8 cellular contexts compared by ENCODE assay signal in the genomic region with DNA sequence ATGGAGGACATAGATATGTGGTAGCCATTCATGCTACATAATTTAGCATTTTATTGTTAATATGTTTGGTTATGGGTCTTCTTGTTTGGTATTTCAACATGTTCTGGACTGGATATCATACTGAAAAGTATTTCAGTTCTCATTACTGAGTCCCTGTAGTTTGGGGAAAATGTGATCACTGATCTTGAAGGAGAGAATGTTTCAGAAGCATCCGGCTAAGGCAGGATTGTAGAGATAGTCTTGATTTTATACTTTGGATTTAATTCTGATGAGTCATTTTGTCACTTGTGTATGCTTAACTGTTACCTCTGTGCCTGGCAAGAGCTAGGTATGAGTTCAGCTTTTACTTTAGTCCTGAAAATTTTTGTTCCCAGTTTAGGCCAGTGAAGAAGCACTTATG. TPM values are rescaled to one million over a fixed set of nuclear protein-coding genes. Genes with fewer than 3 reads are reported as not detected.
DNase-seq lines count a peak whose midpoint lies in the region; FAIRE-seq and TF ChIP-seq lines count a peak whose summit lies in the region.

No MANE protein-coding gene starts in this region.

- TF ChIP-seq CTCF in 22Rv1 (IDR thresholded peaks at IDR 0.05): no peak
- no peak for TF ChIP-seq CTCF in bronchial epithelial cell (IDR thresholded peaks at IDR 0.05; ENCODE audit: insufficient read depth, low read length, severe bottlenecking)

- DNase-seq in Karpas-422 (no peak), bronchial epithelial cell (ENCODE audit: low read depth) (peak; percentile 45), NCI-H2107 treated with DMSO at 0.1 percent for 48 hours (lab: John Stamatoyannopoulos, UW; ENCODE audit: unreplicated experiment) (no peak), NCI-H2227 (lab: John Stamatoyannopoulos, UW; ENCODE audit: unreplicated experiment) (no peak)
- DNase-seq in activated effector memory CD4-positive, alpha-beta T cell treated with Interleukin-2 at 50 U/mL for 16 hours: no peak
- no peak for DNase-seq in activated CD4-positive, alpha-beta T cell treated with anti-CD3 and anti-CD28 coated beads for 48 hours

- no peak overlapping the region for H3K4me3 ChIP-seq in Karpas-422 (ENCODE audit: low read length)
- H3K4me3 ChIP-seq in bronchial epithelial cell (ENCODE audit: low read depth, low read length): peak overlapping the region; percentile 14
- H3K4me3 ChIP-seq in muscle layer of duodenum (ENCODE audit: low read depth in 1 of 2, low read length in 2 of 2): peak overlapping the region; percentile 27 to 34

- H3K36me3 ChIP-seq in Karpas-422 (ENCODE audit: insufficient read depth, low read length): no peaks in the 10 kb centered on the region; the same call in 1 of the 2 replicates
- H3K36me3 ChIP-seq in bronchial epithelial cell (ENCODE audit: control insufficient read depth, insufficient read depth, low read length): peaks cover 5% of the 10 kb centered on the region
- peaks cover 0 to 26% of the 10 kb centered on the region in 2 donors for H3K36me3 ChIP-seq in muscle layer of duodenum (ENCODE audit: control insufficient read depth in 1 of 2, insufficient read depth in 2 of 2, low read length in 2 of 2)

- H4K20me1 ChIP-seq in Karpas-422 (ENCODE audit: insufficient read depth, low read depth, low read length): peaks cover 5% of the 10 kb centered on the region; the same call in 1 of the 2 replicates

- H3K9me3 ChIP-seq in Karpas-422 (ENCODE audit: low read length) (no peaks in the 10 kb centered on the region), muscle layer of duodenum (ENCODE audit: control insufficient read depth in 1 of 2, low read length in 2 of 2) (no peaks in the 10 kb centered on the region)

- peak overlapping the region; percentile 83 for H3K4me2 ChIP-seq in Karpas-422 (ENCODE audit: low read depth, low read length, poor library complexity, severe bottlenecking)

- H2AFZ ChIP-seq in Karpas-422 (ENCODE audit: low read length): no peak overlapping the region

- peaks cover 85% of the 10 kb centered on the region for H3K79me2 ChIP-seq in Karpas-422 (ENCODE audit: low read length)

- FAIRE-seq in bronchial epithelial cell (lab: Jason Lieb, UNC): no peak

- H3K9me2 ChIP-seq in Karpas-422 (replicated peaks; ENCODE audit: insufficient read depth, low read length): no peaks in the 10 kb centered on the region

- H3K27me3 ChIP-seq in Karpas-422 (ENCODE audit: low read length): no peaks in the 10 kb centered on the region
- no peaks in the 10 kb centered on the region for H3K27me3 ChIP-seq in bronchial epithelial cell (ENCODE audit: control insufficient read depth, insufficient read depth, low read length)
- no peaks in the 10 kb centered on the region for H3K27me3 ChIP-seq in muscle layer of duodenum (ENCODE audit: low read depth, low read length)

- no peak overlapping the region for H3K9ac ChIP-seq in Karpas-422 (ENCODE audit: low read length)

- H3K27ac ChIP-seq in 22Rv1 (peak overlapping the region; percentile 99), Karpas-422 (ENCODE audit: low read length) (peak overlapping the region; percentile 83), muscle layer of duodenum (ENCODE audit: low read length) (peak overlapping the region; percentile 100)

- H3K4me1 ChIP-seq in Karpas-422 (ENCODE audit: low read length): peaks cover 55% of the 10 kb centered on the region
- peaks cover 33 to 41% of the 10 kb centered on the region in 2 donors for H3K4me1 ChIP-seq in muscle layer of duodenum (ENCODE audit: control insufficient read depth in 1 of 2, insufficient read depth in 2 of 2, low read length in 2 of 2)

RNA-seq across cellular contexts. Expression of a gene that starts 7.1 kb away (rescaled TPM):
- 22.1 and 37.3 TPM in 2 replicates for total RNA-seq in Karpas-422 (2014; rRNA removed; shearing (Covaris generic); ENCODE audit: low replicate concordance)
- total RNA-seq in bronchial epithelial cell: 65.6 and 104 TPM in 2 replicates
